In genomic region chr6:41801380-41801779, GRCh38 we compare ENCODE assay signal across 12 cellular contexts. TPM values are rescaled to one million over a fixed set of nuclear protein-coding genes. Genes with fewer than 3 reads are reported as not detected.
DNase-seq lines count a peak whose midpoint lies in the region; ATAC-seq and TF ChIP-seq lines count a peak whose summit lies in the region.
"Had no signal": no experiment of that assay in that cellular context is flagged by ENCODE, and none has a peak within 500 bp of the region (broad histone marks: within the 10 kb centered on the region; RNA-seq: fewer than 3 reads in every experiment).

No MANE protein-coding gene starts in this region.

- no peaks in the 10 kb centered on the region for H3K4me1 Mint-ChIP-seq in Caco-2 (ENCODE audit: low read depth, unreplicated experiment)
- peaks cover 17% of the 10 kb centered on the region for H3K4me1 Mint-ChIP-seq in HFFc6 (ENCODE audit: low read depth)

- H3K9me3 ChIP-seq in Caco-2, result no peaks in the 10 kb centered on the region

- no peaks in the 10 kb centered on the region for H3K9me3 Mint-ChIP-seq in Caco-2 (ENCODE audit: unreplicated experiment)
- no peaks in the 10 kb centered on the region for H3K9me3 Mint-ChIP-seq in HFFc6

- no peaks in the 10 kb centered on the region for H3K4me1 ChIP-seq in Caco-2

- H3K36me3 ChIP-seq in Caco-2 (ENCODE audit: control insufficient read depth, insufficient read depth, low read length), result no peaks in the 10 kb centered on the region; the same call in none of the 2 replicates

- no peak overlapping the region for H3K4me3 Mint-ChIP-seq in Caco-2 (ENCODE audit: unreplicated experiment)
- no peak overlapping the region for H3K4me3 Mint-ChIP-seq in HFFc6
- H3K4me3 Mint-ChIP-seq: activated CD4-positive, alpha-beta T cell treated with anti-CD3 and anti-CD28 coated beads for 36 hours had no signal

- H3K27me3 ChIP-seq in Caco-2 (replicated peaks; ENCODE audit: control insufficient read depth, insufficient read depth, low read length), result no peaks in the 10 kb centered on the region

- peak in 1 of 2 experiments; percentile 31 for DNase-seq in Caco-2
- peak; percentile 13 for DNase-seq in HFFc6
- peak; percentile 6 for DNase-seq in kidney glomerular epithelial cell (lab: John Stamatoyannopoulos, UW)
- DNase-seq in omental fat pad (ENCODE audit: low spot score), result no peak
- no peak for DNase-seq in activated naive CD4-positive, alpha-beta T cell (lab: John Stamatoyannopoulos, UW)
- no peak for DNase-seq in activated CD4-positive, alpha-beta T cell treated with anti-CD3 and anti-CD28 coated beads, Interleukin-2, amount 50 U/mL, for 1 hour
- no peak for DNase-seq in cardiac septum (ENCODE audit: low spot score)
- DNase-seq: activated CD4-positive, alpha-beta T cell treated with anti-CD3 and anti-CD28 coated beads for 36 hours; left colon; NCI-H2171; stimulated activated CD4-positive, alpha-beta T cell treated with anti-CD3 and anti-CD28 coated beads, Interleukin-12 subunit alpha, Interleukin-12 subunit beta, amount 100 ng/mL, for 4 hours had no signal

- TF ChIP-seq CTCF in Caco-2 (IDR thresholded peaks at IDR 0.05; ENCODE audit: insufficient read depth in 1 of 2, low read depth in 1 of 2, low read length in 1 of 2, severe bottlenecking in 1 of 2, unreplicated experiment in 1 of 2) (peak; percentile 37 to 52), HFFc6 (IDR thresholded peaks at IDR 0.05) (peak; percentile 75), WI38 (IDR thresholded peaks at IDR 0.05; ENCODE audit: low read depth, low read length) (peak; percentile 60), omental fat pad (IDR thresholded peaks at IDR 0.05) (no peak)

- H3K27ac Mint-ChIP-seq in Caco-2 (ENCODE audit: unreplicated experiment) (no peak overlapping the region), HFFc6 (no peak overlapping the region)
- H3K27ac Mint-ChIP-seq: activated CD4-positive, alpha-beta T cell treated with anti-CD3 and anti-CD28 coated beads for 36 hours had no signal

- intact Hi-C loops in Caco-2 (cut with micrococcal nuclease; ENCODE audit: unreplicated experiment) (loop anchor here (1.0 to 5.0 kb wide), 2 partner anchors 136 to 243 kb away; no protein-coding TSS in a partner anchor), cardiac septum (cut with DNase I) (no loop called here)

- no peak for ATAC-seq in omental fat pad (ENCODE audit: low FRiP score)
- ATAC-seq: activated CD4-positive, alpha-beta T cell treated with anti-CD3 and anti-CD28 coated beads for 36 hours; left colon had no signal

- H3K27me3 Mint-ChIP-seq in Caco-2 (ENCODE audit: insufficient read depth, unreplicated experiment) (no peaks in the 10 kb centered on the region), HFFc6 (ENCODE audit: insufficient read depth) (peaks cover 2% of the 10 kb centered on the region; the same call in 1 of the 2 replicates)
- H3K27me3 Mint-ChIP-seq: activated CD4-positive, alpha-beta T cell treated with anti-CD3 and anti-CD28 coated beads for 36 hours had no signal

- H3K4me3 ChIP-seq in Caco-2 (ENCODE audit: low read depth, low read length) (no peak overlapping the region), WI38 (ENCODE audit: low read depth, low read length) (no peak overlapping the region)

- H3K36me3 Mint-ChIP-seq in Caco-2 (ENCODE audit: insufficient read depth, unreplicated experiment) (peaks cover 15% of the 10 kb centered on the region), HFFc6 (ENCODE audit: low read depth) (no peaks in the 10 kb centered on the region)

- BruUV-seq in Caco-2 (replicated peaks; lab: Mats Ljungman, UMichigan), result no TSS peak

- POLR2A ChIA-PET in Caco-2 (lab: Charles Lee), result no interaction called here

- CTCF ChIA-PET in Caco-2 (lab: Charles Lee), result interaction anchor here (0.9 to 1.2 kb wide), 5 partner anchors 68 to 244 kb away, joined by 3 to 7 read pairs (median 4); partner anchors contain the start of genes BYSL, CCND3 and MED20

RNA-seq across cellular contexts. Expression of gene TOMM6, which starts 13.9 kb away (rescaled TPM):
- 224 and 260 TPM in 2 replicates for total RNA-seq in Caco-2 (2022)
- total RNA-seq in HFFc6 (2021; fragmentation: NEBNext Ultra II Directional; extraction: Animal tissue kit (Norgen Biotek cat#: 25700)), result 100 to 1,000 TPM; 216 to 234 (median 228) TPM
- total RNA-seq in omental fat pad, result 100 to 1,000 TPM in 3 of 4 donors, 10 to 100 TPM in 1; 76.9 to 146 (median 118) TPM
- total RNA-seq in cardiac septum, result 127 TPM

RNA-seq across cellular contexts. Expression of gene PRICKLE4, which starts 20.8 kb away (rescaled TPM):
- total RNA-seq in Caco-2 (2022) (1.8 and 2.8 TPM in 2 replicates), omental fat pad (10 to 100 TPM in 1 of 4 donors, 1 to 10 TPM in 3; 1.6 to 11.7 (median 8.6) TPM), cardiac septum (1.7 TPM)
- under 1 TPM in 3 of 6 experiments, not detected in 3; 0.30 to 0.68 (median 0.31) TPM for total RNA-seq in HFFc6 (2021; fragmentation: NEBNext Ultra II Directional; extraction: Animal tissue kit (Norgen Biotek cat#: 25700))
- total RNA-seq: activated CD4-positive, alpha-beta T cell treated with anti-CD3 and anti-CD28 coated beads for 36 hours had no signal

RNA-seq across cellular contexts. Expression of gene FRS3, which starts 21.7 kb away (rescaled TPM):
- total RNA-seq in Caco-2 (2022), result 4.1 and 4.3 TPM in 2 replicates
- total RNA-seq in HFFc6 (2021; fragmentation: NEBNext Ultra II Directional; extraction: Animal tissue kit (Norgen Biotek cat#: 25700)), result 1 to 10 TPM; 2.5 to 3.4 (median 2.9) TPM
- 1 to 10 TPM; 1.2 to 5.5 (median 2.4) TPM for total RNA-seq in omental fat pad
- total RNA-seq in cardiac septum, result 5.7 TPM

RNA-seq across cellular contexts. Expression of gene PGC, which starts 54.2 kb away (rescaled TPM):
- total RNA-seq in Caco-2 (2022) (8.9 and 12.2 TPM in 2 replicates), omental fat pad (not detected), cardiac septum (not detected)
- total RNA-seq in HFFc6 (2021; fragmentation: NEBNext Ultra II Directional; extraction: Animal tissue kit (Norgen Biotek cat#: 25700)), result not detected
- total RNA-seq: activated CD4-positive, alpha-beta T cell treated with anti-CD3 and anti-CD28 coated beads for 36 hours; left colon had no signal

Comparison
In these comparisons a context has a peak if more than half of its experiments do, and no peak if none do; other contexts are left out.
1. DNase-seq: peak in HFFc6 (single experiment) and kidney glomerular epithelial cell (single experiment); none in omental fat pad (single experiment), activated naive CD4-positive, alpha-beta T cell (0 of 4), activated CD4-positive, alpha-beta T cell treated with anti-CD3 and anti-CD28 coated beads, Interleukin-2, amount 50 U/mL, for 1 hour (single experiment) and cardiac septum (single experiment).
2. CTCF ChIP-seq: peak in Caco-2 (2 of 2), HFFc6 (single experiment) and WI38 (single experiment); none in omental fat pad (0 of 3).